15 cellular contexts compared by ENCODE assay signal in the genomic region with DNA sequence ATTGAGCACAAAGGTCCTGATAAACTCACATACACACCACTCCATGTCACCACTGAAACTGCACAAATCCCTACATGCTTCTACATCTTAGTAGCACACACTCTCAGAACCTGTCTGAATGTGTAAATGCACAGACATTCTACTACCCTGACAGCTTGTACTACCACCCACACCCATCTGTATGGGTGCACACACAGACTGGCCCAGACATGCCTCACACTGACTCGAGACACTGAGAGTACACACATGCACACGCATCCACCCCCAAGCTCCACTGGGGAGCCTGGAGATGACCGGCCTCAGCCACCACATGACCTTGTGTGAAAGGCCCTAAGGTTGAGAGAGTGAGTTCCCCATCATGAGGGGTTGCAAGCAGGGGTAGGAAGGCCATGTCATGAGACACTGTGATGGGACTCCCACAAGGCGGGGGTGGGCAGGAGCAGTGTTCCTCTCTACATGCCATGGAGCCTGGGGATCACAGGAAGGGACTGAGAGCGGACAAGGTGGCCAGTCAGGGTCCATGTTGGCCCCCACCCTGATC. TPM values are rescaled to one million over a fixed set of nuclear protein-coding genes. Genes with fewer than 3 reads are reported as not detected.
DNase-seq lines count a peak whose midpoint lies in the region; ATAC-seq and TF ChIP-seq lines count a peak whose summit lies in the region.
"Had no signal": no experiment of that assay in that cellular context is flagged by ENCODE, and none has a peak within 500 bp of the region (broad histone marks: within the 10 kb centered on the region; RNA-seq: fewer than 3 reads in every experiment).

No MANE protein-coding gene starts in this region.

- no peaks in the 10 kb centered on the region for H3K27me3 Mint-ChIP-seq in T-helper 2 cell treated with Interferon-gamma antibody and Interleukin-4, amounts not matched to agents 5 μg/mL and 100 μg/mL, for 36 hours (ENCODE audit: low read depth)
- H3K27me3 Mint-ChIP-seq in HFFc6 (ENCODE audit: insufficient read depth) (no peaks in the 10 kb centered on the region; the same call in 1 of the 2 replicates), natural killer cell (ENCODE audit: low read depth in 2 of 2) (no peaks in the 10 kb centered on the region)

- TF ChIP-seq CTCF in HFFc6 (IDR thresholded peaks at IDR 0.05) (no peak), body of pancreas (IDR thresholded peaks at IDR 0.05) (no peak), natural killer cell (IDR thresholded peaks at IDR 0.05) (no peak)

- peaks cover 7% of the 10 kb centered on the region for H3K36me3 Mint-ChIP-seq in T-helper 2 cell treated with Interferon-gamma antibody and Interleukin-4, amounts not matched to agents 5 μg/mL and 100 μg/mL, for 36 hours (ENCODE audit: low read depth)
- H3K36me3 Mint-ChIP-seq in HFFc6 (ENCODE audit: low read depth) (peaks cover 6% of the 10 kb centered on the region; the same call in 1 of the 2 replicates), natural killer cell (no peaks in the 10 kb centered on the region)

- H3K36me3 ChIP-seq in body of pancreas (replicated peaks in 1 of 2; ENCODE audit: insufficient read depth in 1 of 2, low read depth in 2 of 2) (no peaks in the 10 kb centered on the region), MG63 (no peaks in the 10 kb centered on the region; the same call in 1 of the 2 replicates)
- H3K36me3 ChIP-seq: colonic mucosa, thoracic aorta had no signal

- 82 to 83% methylated on average over 4 to 5 of the region's 5 CpGs for WGBS in body of pancreas, 2 donors

- H3K9me3 ChIP-seq in body of pancreas, result no peaks in the 10 kb centered on the region
- H3K9me3 ChIP-seq in MG63, result no peaks in the 10 kb centered on the region
- H3K9me3 ChIP-seq: colonic mucosa, thoracic aorta had no signal

- H3K27ac Mint-ChIP-seq in T-helper 2 cell treated with Interferon-gamma antibody and Interleukin-4, amounts not matched to agents 5 μg/mL and 100 μg/mL, for 36 hours, result peak overlapping the region; percentile 7
- peak overlapping the region; percentile 58 for H3K27ac Mint-ChIP-seq in HFFc6
- H3K27ac Mint-ChIP-seq in natural killer cell, result peak overlapping the region; percentile 93 to 94

- no peak for DNase-seq in T-helper 2 cell treated with Interferon-gamma antibody and Interleukin-4, amounts not matched to agents 5 μg/mL and 100 μg/mL, for 36 hours (ENCODE audit: low spot score)
- DNase-seq in T-helper 2 cell, result no peak
- no peak for DNase-seq in HFFc6
- DNase-seq in body of pancreas, result no peak
- DNase-seq in natural killer cell, result no peak
- DNase-seq in MG63, result no peak
- DNase-seq: colonic mucosa; NCI-H1092; NCI-H226; OCI-M1; stimulated activated CD4-positive, alpha-beta T cell treated with anti-CD3 and anti-CD28 coated beads, Interleukin-12 subunit alpha, Interleukin-12 subunit beta, amount 100 ng/mL, for 4 hours had no signal

- H3K4me3 Mint-ChIP-seq in T-helper 2 cell treated with Interferon-gamma antibody and Interleukin-4, amounts not matched to agents 5 μg/mL and 100 μg/mL, for 36 hours, result no peak overlapping the region
- no peak overlapping the region for H3K4me3 Mint-ChIP-seq in HFFc6
- no peak overlapping the region for H3K4me3 Mint-ChIP-seq in natural killer cell

- H3K9me3 Mint-ChIP-seq in T-helper 2 cell treated with Interferon-gamma antibody and Interleukin-4, amounts not matched to agents 5 μg/mL and 100 μg/mL, for 36 hours, result no peaks in the 10 kb centered on the region
- H3K9me3 Mint-ChIP-seq in HFFc6 (no peaks in the 10 kb centered on the region), natural killer cell (no peaks in the 10 kb centered on the region)

- no peak overlapping the region for H3K4me3 ChIP-seq in body of pancreas
- no peak overlapping the region for H3K4me3 ChIP-seq in MG63
- H3K4me3 ChIP-seq: colonic mucosa, thoracic aorta had no signal

- H3K27ac ChIP-seq in body of pancreas, result peak overlapping the region in 3 of 4 donors; percentile 25 to 95 (median 37)
- H3K27ac ChIP-seq: colonic mucosa, thoracic aorta had no signal

- no peaks in the 10 kb centered on the region for H3K27me3 ChIP-seq in body of pancreas
- H3K27me3 ChIP-seq in MG63, result no peaks in the 10 kb centered on the region
- H3K27me3 ChIP-seq: colonic mucosa had no signal

- peaks cover 44% of the 10 kb centered on the region for H3K4me1 ChIP-seq in body of pancreas

- intact Hi-C loops in body of pancreas (cut with DNase I), result no loop called here
- intact Hi-C loops in natural killer cell (cut with micrococcal nuclease), result loop anchor here (2.0 to 5.0 kb wide), 3 partner anchors 125 to 455 kb away; partner anchors contain the start of gene FCHSD2

- H3K4me1 Mint-ChIP-seq in T-helper 2 cell treated with Interferon-gamma antibody and Interleukin-4, amounts not matched to agents 5 μg/mL and 100 μg/mL, for 36 hours (ENCODE audit: low read depth), result peaks cover 28% of the 10 kb centered on the region
- H3K4me1 Mint-ChIP-seq in HFFc6 (ENCODE audit: low read depth) (peaks cover 59% of the 10 kb centered on the region), natural killer cell (peaks cover 77 to 80% of the 10 kb centered on the region in 2 donors)

- TF ChIP-seq POLR2A in body of pancreas (IDR thresholded peaks at IDR 0.05), result no peak

- no peak for ATAC-seq in body of pancreas
- ATAC-seq in natural killer cell, result no peak
- ATAC-seq in HG02623 (IDR thresholded peaks at IDR 0.05; ENCODE audit: unreplicated experiment), result no peak
- no peak for ATAC-seq in GM18498 (IDR thresholded peaks at IDR 0.05; ENCODE audit: unreplicated experiment)
- ATAC-seq: activated CD4-positive, CD25-positive, alpha-beta regulatory T cell treated with anti-CD3 and anti-CD28 coated beads, Interleukin-2, amount 50 U/mL, for 24 hours had no signal

RNA-seq across cellular contexts. Expression of gene ARAP1, which starts 28.1 kb away (rescaled TPM):
- 10 to 100 TPM; 42.5 to 49.0 (median 46.8) TPM for total RNA-seq in HFFc6 (2021; fragmentation: NEBNext Ultra II Directional; extraction: Animal tissue kit (Norgen Biotek cat#: 25700))
- total RNA-seq in body of pancreas, result 100 to 1,000 TPM in 1 of 2 donors, 10 to 100 TPM in 1; 63.3 to 208 TPM
- 100 to 1,000 TPM; 293 to 327 (median 296) TPM for total RNA-seq in natural killer cell
- 55.6 and 92.4 TPM in 2 replicates for total RNA-seq in MG63 (2014; rRNA removed; shearing (Covaris generic); ENCODE audit: low replicate concordance)

RNA-seq across cellular contexts. Expression of gene PDE2A, which starts 49.9 kb away (rescaled TPM):
- total RNA-seq in HFFc6 (2021; fragmentation: NEBNext Ultra II Directional; extraction: Animal tissue kit (Norgen Biotek cat#: 25700)), result under 1 TPM; 0.07 to 0.57 (median 0.40) TPM
- 10 to 100 TPM in 1 of 2 donors, 1 to 10 TPM in 1; 7.0 to 29.3 TPM for total RNA-seq in body of pancreas
- 10 to 100 TPM in 1 of 3 donors, 1 to 10 TPM in 2; 8.7 to 11.9 (median 9.0) TPM for total RNA-seq in natural killer cell
- total RNA-seq in MG63 (2014; rRNA removed; shearing (Covaris generic); ENCODE audit: low replicate concordance), result not detected in 2 replicates

Comparison
In these comparisons a context has a peak if more than half of its experiments do, and no peak if none do; other contexts are left out.
1. H3K27ac Mint-ChIP-seq: peak in every context shown above with its lines; median percentile 94 in natural killer cell; 58 in HFFc6; 7 in T-helper 2 cell treated with Interferon-gamma antibody and Interleukin-4, amounts not matched to agents 5 μg/mL and 100 μg/mL, for 36 hours.